ENCODE assay signal across 2 cellular contexts in genomic region chr4:40910706-40911105, GRCh38.
TF ChIP-seq lines count a peak whose summit lies in the region.

No MANE protein-coding gene starts in this region.

TF ChIP-seq in SK-N-SH, 30 proteins besides CTCF, POLR2A, EP300 and RAD21 (continued from another document):
- TF ChIP-seq PBX3 (IDR thresholded peaks at IDR 0.05), result no peak
- TF ChIP-seq RXRA (IDR thresholded peaks at IDR 0.05; ENCODE audit: borderline replicate concordance, low read depth), result no peak
- no peak for TF ChIP-seq SIN3A (IDR thresholded peaks at IDR 0.05; ENCODE audit: borderline replicate concordance, low read depth, low read length)
- TF ChIP-seq FOXM1 (IDR thresholded peaks at IDR 0.05; ENCODE audit: low read depth), result no peak
- no peak for TF ChIP-seq USF1 (IDR thresholded peaks at IDR 0.05; ENCODE audit: borderline replicate concordance, low read depth)
- TF ChIP-seq IRF3 (IDR thresholded peaks at IDR 0.05; ENCODE audit: low read depth, low read length), result no peak
- TF ChIP-seq MEF2A (IDR thresholded peaks at IDR 0.05; ENCODE audit: borderline replicate concordance, low read depth), result no peak
- no peak for TF ChIP-seq GABPA (IDR thresholded peaks at IDR 0.05; ENCODE audit: low read depth)
- no peak for TF ChIP-seq MAX (IDR thresholded peaks at IDR 0.05; ENCODE audit: low read depth)
TF ChIP-seq in SK-N-SH: peak in this region for 0.

TF ChIP-seq in SK-N-SH treated with all-trans-retinoic acid at 6 μM for 48 hours, 23 proteins besides CTCF, POLR2A, EP300 and RAD21 (continued from another document):
- TF ChIP-seq PATZ1 (CRISPR knock-in tag; IDR thresholded peaks at IDR 0.05; ENCODE audit: borderline replicate concordance) (no peak), GLIS3 (CRISPR knock-in tag; IDR thresholded peaks at IDR 0.05) (no peak), ARNTL (CRISPR knock-in tag; IDR thresholded peaks at IDR 0.05; ENCODE audit: borderline replicate concordance, low read depth) (no peak), TCF4 (CRISPR knock-in tag; IDR thresholded peaks at IDR 0.05; ENCODE audit: borderline replicate concordance) (no peak)
